16 cellular contexts compared by ENCODE assay signal in the genomic region with DNA sequence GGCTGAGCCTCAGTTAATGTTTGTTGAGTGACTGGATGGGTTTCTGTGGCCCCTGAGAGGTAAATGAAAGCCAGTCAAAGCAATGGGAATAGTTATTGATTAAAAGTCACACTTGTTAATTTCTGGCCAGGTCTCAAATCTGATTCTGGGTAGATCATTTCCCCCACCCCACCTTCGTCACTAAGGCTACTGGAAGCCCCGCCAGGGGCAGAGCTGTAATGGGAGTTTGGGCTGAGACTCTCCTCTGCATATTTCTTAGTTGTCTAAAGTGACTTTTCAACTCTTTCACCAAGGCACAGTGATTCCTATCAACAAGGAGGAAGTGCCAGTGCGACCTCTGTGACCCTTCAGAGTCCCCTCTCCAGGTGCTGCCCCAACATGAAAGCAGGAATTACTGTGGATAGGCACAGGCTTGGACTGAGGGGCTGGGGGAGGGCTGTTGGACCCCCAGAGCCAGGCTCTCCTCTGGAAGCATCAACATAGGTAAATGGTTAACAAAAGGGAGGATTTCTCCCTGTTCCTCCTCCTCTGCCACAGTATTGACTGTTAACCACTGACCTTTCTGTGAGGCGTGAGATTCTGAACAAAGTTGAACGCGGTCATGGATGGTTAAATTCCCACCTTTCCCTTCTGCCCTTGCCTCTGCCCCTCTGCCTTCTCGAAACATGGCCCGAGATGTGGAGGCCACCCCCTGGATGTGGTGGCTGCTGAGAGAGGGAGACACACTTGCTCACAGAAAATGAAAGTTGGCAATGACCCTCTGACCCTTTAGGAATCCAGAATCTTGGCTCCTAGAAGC. TPM values are rescaled to one million over a fixed set of nuclear protein-coding genes. Genes with fewer than 3 reads are reported as not detected.
DNase-seq lines count a peak whose midpoint lies in the region; ATAC-seq, FAIRE-seq and TF ChIP-seq lines count a peak whose summit lies in the region.
"Had no signal": no experiment of that assay in that cellular context is flagged by ENCODE, and none has a peak within 500 bp of the region (broad histone marks: within the 10 kb centered on the region; RNA-seq: fewer than 3 reads in every experiment).

No MANE protein-coding gene starts in this region.

- H3K4me3 ChIP-seq in cardiac muscle cell: no peak overlapping the region
- no peak overlapping the region for H3K4me3 ChIP-seq in kidney (ENCODE audit: low read length in 2 of 2)
- H3K4me3 ChIP-seq in parathyroid adenoma (ENCODE audit: low read depth, low read length): no peak overlapping the region
- H3K4me3 ChIP-seq in tibial artery: no peak overlapping the region

- H2AFZ ChIP-seq in parathyroid adenoma: no peak overlapping the region

- no peak for FAIRE-seq in kidney (lab: Jason Lieb, UNC)

- intact Hi-C loops in left cardiac atrium (cut with DNase I): no loop called here
- intact Hi-C loops in kidney (cut with DNase I): no loop called here
- intact Hi-C loops in tibial artery (cut with DNase I; ENCODE audit: low total_unique reads): no loop called here

- ATAC-seq in left cardiac atrium (no peak), GM21381 (IDR thresholded peaks at IDR 0.05; ENCODE audit: unreplicated experiment) (no peak), GM18868 (IDR thresholded peaks at IDR 0.05; ENCODE audit: unreplicated experiment) (no peak)

- TF ChIP-seq CTCF in cardiac muscle cell (IDR thresholded peaks at IDR 0.05; ENCODE audit: low read depth, low read length): no peak
- no peak for TF ChIP-seq CTCF in kidney (IDR thresholded peaks at IDR 0.05; ENCODE audit: borderline replicate concordance, extremely low read depth, insufficient read depth)
- no peak for TF ChIP-seq CTCF in parathyroid adenoma (IDR thresholded peaks at IDR 0.05)
- no peak for TF ChIP-seq CTCF in tibial artery (IDR thresholded peaks at IDR 0.05)

- H3K79me2 ChIP-seq in parathyroid adenoma: no peaks in the 10 kb centered on the region

- no peak for DNase-seq in cardiac muscle cell (ENCODE audit: low read depth in 1 of 2, low spot score in 1 of 2)
- DNase-seq in left cardiac atrium: no peak
- peak; percentile 34 for DNase-seq in kidney
- DNase-seq in tibial artery: no peak
- DNase-seq in central memory CD4-positive, alpha-beta T cell: no peak
- DNase-seq: C1 segment of cervical spinal cord, DMS153, EL, H9, NCI-H1436, NCI-H2029 treated with DMSO at 0.1 percent for 48 hours, NCI-H510A had no signal

- no peaks in the 10 kb centered on the region for H3K36me3 ChIP-seq in cardiac muscle cell
- no peaks in the 10 kb centered on the region for H3K36me3 ChIP-seq in kidney (ENCODE audit: control insufficient read depth in 1 of 2, insufficient read depth in 2 of 2, low read length in 2 of 2)
- H3K36me3 ChIP-seq in parathyroid adenoma (ENCODE audit: control insufficient read depth, insufficient read depth, low read length): no peaks in the 10 kb centered on the region
- no peaks in the 10 kb centered on the region for H3K36me3 ChIP-seq in tibial artery

- H3K27me3 ChIP-seq in cardiac muscle cell (no peaks in the 10 kb centered on the region), parathyroid adenoma (ENCODE audit: control insufficient read depth, insufficient read depth, low read length) (no peaks in the 10 kb centered on the region), tibial artery (no peaks in the 10 kb centered on the region)

- H3K9me3 ChIP-seq in cardiac muscle cell (ENCODE audit: low read depth) (no peaks in the 10 kb centered on the region), kidney (ENCODE audit: control insufficient read depth in 1 of 2, low read length in 2 of 2) (no peaks in the 10 kb centered on the region), parathyroid adenoma (ENCODE audit: control insufficient read depth, low read length) (no peaks in the 10 kb centered on the region), tibial artery (no peaks in the 10 kb centered on the region)

- peaks cover 62% of the 10 kb centered on the region for H3K4me1 ChIP-seq in cardiac muscle cell (ENCODE audit: low read depth)
- H3K4me1 ChIP-seq in kidney (ENCODE audit: control insufficient read depth in 1 of 2, insufficient read depth in 1 of 2, low read depth in 1 of 2, low read length in 2 of 2): peaks cover 31% of the 10 kb centered on the region in 2 donors
- no peaks in the 10 kb centered on the region for H3K4me1 ChIP-seq in parathyroid adenoma
- H3K4me1 ChIP-seq in tibial artery: peaks cover 0 to 37% (median 22%) of the 10 kb centered on the region in 4 donors

- H3K9ac ChIP-seq in kidney (ENCODE audit: low read length in 2 of 2) (no peak overlapping the region), parathyroid adenoma (no peak overlapping the region)

- H3K27ac ChIP-seq in cardiac muscle cell (peak overlapping the region; percentile 50), kidney (ENCODE audit: low read depth in 2 of 2, low read length in 2 of 2) (peak overlapping the region; percentile 23 to 52), parathyroid adenoma (peak overlapping the region; percentile 42), tibial artery (peak overlapping the region; percentile 76 to 79)

- H3K4me2 ChIP-seq in parathyroid adenoma (ENCODE audit: low read length): no peak overlapping the region

RNA-seq across cellular contexts. Expression of gene TBX2, which starts 20.8 kb away (rescaled TPM):
- total RNA-seq in cardiac muscle cell (228 and 273 TPM in 2 replicates), left cardiac atrium (10 to 100 TPM; 12.1 to 17.0 TPM), kidney (66.4 TPM)
- polyA plus RNA-seq in cardiac muscle cell (193 and 212 TPM in 2 replicates), kidney (ENCODE audit: insufficient read depth, low read depth, low replicate concordance) (122 TPM)
- total RNA-seq: H9 had no signal
- polyA plus RNA-seq: IgD-negative memory B cell had no signal
